ENCODE assay signal across 8 cellular contexts in genomic region chr11:102807921-102808320, GRCh38. TPM values are rescaled to one million over a fixed set of nuclear protein-coding genes. Genes with fewer than 3 reads are reported as not detected.
DNase-seq lines count a peak whose midpoint lies in the region; ATAC-seq and TF ChIP-seq lines count a peak whose summit lies in the region.

No MANE protein-coding gene starts in this region.

- no peaks in the 10 kb centered on the region for H3K36me3 ChIP-seq in DND-41 (ENCODE audit: insufficient read depth, low read length)
- H3K36me3 ChIP-seq in GM23338 (ENCODE audit: insufficient read depth): no peaks in the 10 kb centered on the region
- H3K36me3 ChIP-seq in esophagus squamous epithelium: no peaks in the 10 kb centered on the region

- 73 to 84% methylated on average over 10 of the region's 19 CpGs for WGBS in esophagus squamous epithelium, 2 donors

- H3F3A ChIP-seq in GM23338 (replicated peaks; ENCODE audit: low read depth): no peaks in the 10 kb centered on the region

- H3K9me3 Mint-ChIP-seq in GM23338: no peaks in the 10 kb centered on the region

- H4K20me1 ChIP-seq in DND-41 (ENCODE audit: insufficient read depth, low read length) (no peaks in the 10 kb centered on the region), GM23338 (replicated peaks; ENCODE audit: insufficient read depth) (no peaks in the 10 kb centered on the region)

- peak overlapping the region; percentile 78 for H3K27ac Mint-ChIP-seq in GM23338

- H3K4me3 Mint-ChIP-seq in GM23338: peak overlapping the region; percentile 63

- H3K9me3 ChIP-seq in DND-41 (ENCODE audit: insufficient read depth, low read length, severe bottlenecking) (no peaks in the 10 kb centered on the region), esophagus squamous epithelium (no peaks in the 10 kb centered on the region)

- no peaks in the 10 kb centered on the region for H3K9me2 ChIP-seq in GM23338 (ENCODE audit: insufficient read depth)

- H3K79me2 ChIP-seq in DND-41 (ENCODE audit: insufficient read depth, low read length) (no peaks in the 10 kb centered on the region), GM23338 (replicated peaks; ENCODE audit: insufficient read depth) (no peaks in the 10 kb centered on the region)

- no peak for ATAC-seq in DND-41 (ENCODE audit: insufficient read depth, low read depth)
- peak; percentile 99 for ATAC-seq in GM23338
- ATAC-seq in activated CD4-positive, CD25-positive, alpha-beta regulatory T cell treated with anti-CD3 and anti-CD28 coated beads, Interleukin-2, amount 50 U/mL, for 24 hours: no peak
- no peak for ATAC-seq in left colon
- ATAC-seq in GM18519 (IDR thresholded peaks at IDR 0.05; ENCODE audit: low FRiP score, unreplicated experiment): no peak

- H3K4me3 ChIP-seq in DND-41 (ENCODE audit: low read depth in 1 of 2, low read length in 2 of 2): no peak overlapping the region
- peak overlapping the region; percentile 38 for H3K4me3 ChIP-seq in GM23338
- no peak overlapping the region for H3K4me3 ChIP-seq in esophagus squamous epithelium

- intact Hi-C loops in esophagus squamous epithelium (cut with DNase I): no loop called here
- intact Hi-C loops in left colon (cut with DNase I, micrococcal nuclease): no loop called here

- no peak for TF ChIP-seq POLR2A in esophagus squamous epithelium (IDR thresholded peaks at IDR 0.05)

- H3K4me1 Mint-ChIP-seq in GM23338: peaks cover 6% of the 10 kb centered on the region; the same call in 2 of the 3 replicates

- H3K4me2 ChIP-seq in DND-41 (ENCODE audit: insufficient read depth, low read length) (no peak overlapping the region), GM23338 (peak overlapping the region; percentile 61)

- H2AFZ ChIP-seq in DND-41 (ENCODE audit: low read depth, low read length) (no peak overlapping the region), GM23338 (peak overlapping the region; percentile 95)

- H3K27ac ChIP-seq in DND-41 (ENCODE audit: low read length) (no peak overlapping the region), GM23338 (ENCODE audit: low read depth) (no peak overlapping the region), esophagus squamous epithelium (no peak overlapping the region)

- H3K27me3 Mint-ChIP-seq in GM23338 (ENCODE audit: insufficient read depth, low read depth, poor library complexity): no peaks in the 10 kb centered on the region

- no peak overlapping the region for H3K9ac ChIP-seq in DND-41 (ENCODE audit: low read depth, low read length)

- DNase-seq in DND-41: peak; percentile 5
- DNase-seq in GM23338 (ENCODE audit: low spot score): peak; percentile 95
- DNase-seq in RKO (ENCODE audit: low spot score): peak; percentile 57
- DNase-seq in kidney tubule cell (ENCODE audit: low spot score): peak; percentile 65
- DNase-seq in esophagus squamous epithelium (lab: John Stamatoyannopoulos, UW): no peak
- DNase-seq in left colon: no peak

- no peaks in the 10 kb centered on the region for H3K36me3 Mint-ChIP-seq in GM23338 (ENCODE audit: low read depth)

- TF ChIP-seq CTCF in DND-41 (IDR thresholded peaks at IDR 0.05; ENCODE audit: borderline replicate concordance, extremely low read depth, low read length, poor library complexity, severe bottlenecking): peak; percentile 32
- peak; percentile 53 to 79 for TF ChIP-seq CTCF in GM23338 (conservative IDR thresholded peaks at IDR 0.05; ENCODE audit: low read depth in 2 of 2)
- TF ChIP-seq CTCF in esophagus squamous epithelium (IDR thresholded peaks at IDR 0.05): peak in 2 of 6 experiments; percentile 17 to 43

- H3K4me1 ChIP-seq in DND-41 (ENCODE audit: insufficient read depth, low read length): no peaks in the 10 kb centered on the region
- peaks cover 18% of the 10 kb centered on the region; the same call in 1 of the 2 replicates for H3K4me1 ChIP-seq in GM23338 (ENCODE audit: insufficient read depth)
- no peaks in the 10 kb centered on the region for H3K4me1 ChIP-seq in esophagus squamous epithelium

- peaks cover 1% of the 10 kb centered on the region for H3K27me3 ChIP-seq in DND-41 (ENCODE audit: insufficient read depth, low read length, poor library complexity)
- no peaks in the 10 kb centered on the region for H3K27me3 ChIP-seq in GM23338 (ENCODE audit: insufficient read depth)
- H3K27me3 ChIP-seq in esophagus squamous epithelium: peaks cover 0 to 13% (median 0%) of the 10 kb centered on the region in 4 donors

TF ChIP-seq in GM23338, 12 proteins besides CTCF, POLR2A, EP300 and RAD21:
- TF ChIP-seq CREB1 (CRISPR knock-in tag; IDR thresholded peaks at IDR 0.05; ENCODE audit: low read depth): 0 out of 2 replicates have a peak, but pooled peaks have one; percentile 20
- no peak for TF ChIP-seq JUNB (IDR thresholded peaks at IDR 0.05; ENCODE audit: unreplicated experiment)

RNA-seq across cellular contexts. Expression of gene MMP1, which starts 10.0 kb away (rescaled TPM):
- not detected in 2 replicates for total RNA-seq in GM23338 (2014; rRNA removed; shearing (Covaris generic))
- not detected in 2 replicates for polyA plus RNA-seq in GM23338 (2016; fragmentation: Nextera tagmentation; extraction: Ambion mirVana)
- total RNA-seq in esophagus squamous epithelium (under 1 TPM in 2 of 4 donors, not detected in 2; 0.19 to 0.22 TPM), left colon (under 1 TPM; 0.75 to 0.79 TPM)

RNA-seq across cellular contexts. Expression of gene MMP10, which starts 27.5 kb away (rescaled TPM):
- 0.10 and 0.31 TPM in 2 replicates for total RNA-seq in GM23338 (2014; rRNA removed; shearing (Covaris generic))
- not detected in 2 replicates for polyA plus RNA-seq in GM23338 (2016; fragmentation: Nextera tagmentation; extraction: Ambion mirVana)
- total RNA-seq in esophagus squamous epithelium (not detected), left colon (under 1 TPM in 1 of 2 donors, not detected in 1; 0.47 TPM)

RNA-seq across cellular contexts. Expression of gene MMP3, which starts 35.5 kb away (rescaled TPM):
- total RNA-seq in GM23338 (2014; rRNA removed; shearing (Covaris generic)): not detected in 2 replicates
- 0.68 TPM in 1 of 2 replicates, not detected in the other for polyA plus RNA-seq in GM23338 (2016; fragmentation: Nextera tagmentation; extraction: Ambion mirVana)
- not detected for total RNA-seq in esophagus squamous epithelium
- 1 to 10 TPM in 1 of 2 donors, under 1 TPM in 1; 0.50 to 1.3 TPM for total RNA-seq in left colon

Comparison
In these comparisons a context has a peak if more than half of its experiments do, and no peak if none do; other contexts are left out.
1. DNase-seq: peak in DND-41 (single experiment), GM23338 (single experiment), RKO (single experiment) and kidney tubule cell (single experiment); none in esophagus squamous epithelium (single experiment) and left colon (0 of 2).